1 cellular context compared by ENCODE assay signal in genomic region chr7:101363734-101364374, GRCh38.
TF ChIP-seq lines count a peak whose summit lies in the region.

No MANE protein-coding gene starts in this region.

TF ChIP-seq in HEK293, 187 proteins besides CTCF, POLR2A, EP300 and RAD21 (continued from another document):
- TF ChIP-seq PATZ1 (tag by site-specific recombination; IDR thresholded peaks at IDR 0.05) (peak; percentile 85), ZNF10 (tag by site-specific recombination; IDR thresholded peaks at IDR 0.05) (peak; percentile 36; the same call in 1 of the 2 replicates), ZNF266 (tag by site-specific recombination; IDR thresholded peaks at IDR 0.05; ENCODE audit: low read depth) (no peak), TCF7L2 (IDR thresholded peaks at IDR 0.05; ENCODE audit: borderline replicate concordance, low read depth, low read length) (no peak), PRDM1 (tag by site-specific recombination; IDR thresholded peaks at IDR 0.05) (peak; percentile 76; the same call in 1 of the 2 replicates), MYNN (tag by site-specific recombination; IDR thresholded peaks at IDR 0.05; ENCODE audit: borderline replicate concordance) (no peak), ZNF24 (tag by site-specific recombination; IDR thresholded peaks at IDR 0.05) (0 out of 2 replicates have a peak, but pooled peaks have one; percentile 57), ZNF416 (tag by site-specific recombination; IDR thresholded peaks at IDR 0.05) (no peak), ZNF211 (tag by site-specific recombination; IDR thresholded peaks at IDR 0.05; ENCODE audit: low read depth) (no peak), FEZF1 (tag by site-specific recombination; IDR thresholded peaks at IDR 0.05) (no peak), ZFP3 (tag by site-specific recombination; IDR thresholded peaks at IDR 0.05; ENCODE audit: low read depth) (no peak), GLIS2 (tag by site-specific recombination; IDR thresholded peaks at IDR 0.05) (peak; percentile 50), ZBTB11 (tag by site-specific recombination; conservative IDR thresholded peaks at IDR 0.05; ENCODE audit: low read depth) (peak; percentile 38), ZNF776 (tag by site-specific recombination; IDR thresholded peaks at IDR 0.05; ENCODE audit: borderline replicate concordance) (no peak), ATF2 (tag by site-specific recombination; IDR thresholded peaks at IDR 0.05; ENCODE audit: low read depth) (no peak)
- TF ChIP-seq, protein P1, sequence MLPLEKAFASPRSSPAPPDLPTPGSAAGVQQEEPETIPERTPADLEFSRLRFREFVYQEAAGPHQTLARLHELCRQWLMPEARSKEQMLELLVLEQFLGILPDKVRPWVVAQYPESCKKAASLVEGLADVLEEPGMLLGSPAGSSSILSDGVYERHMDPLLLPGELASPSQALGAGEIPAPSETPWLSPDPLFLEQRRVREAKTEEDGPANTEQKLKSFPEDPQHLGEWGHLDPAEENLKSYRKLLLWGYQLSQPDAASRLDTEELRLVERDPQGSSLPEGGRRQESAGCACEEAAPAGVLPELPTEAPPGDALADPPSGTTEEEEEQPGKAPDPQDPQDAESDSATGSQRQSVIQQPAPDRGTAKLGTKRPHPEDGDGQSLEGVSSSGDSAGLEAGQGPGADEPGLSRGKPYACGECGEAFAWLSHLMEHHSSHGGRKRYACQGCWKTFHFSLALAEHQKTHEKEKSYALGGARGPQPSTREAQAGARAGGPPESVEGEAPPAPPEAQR (tag by site-specific recombination; IDR thresholded peaks at IDR 0.05) = no peak
TF ChIP-seq in HEK293: peak in this region for 50.
